9 cellular contexts compared by ENCODE assay signal in the genomic region with DNA sequence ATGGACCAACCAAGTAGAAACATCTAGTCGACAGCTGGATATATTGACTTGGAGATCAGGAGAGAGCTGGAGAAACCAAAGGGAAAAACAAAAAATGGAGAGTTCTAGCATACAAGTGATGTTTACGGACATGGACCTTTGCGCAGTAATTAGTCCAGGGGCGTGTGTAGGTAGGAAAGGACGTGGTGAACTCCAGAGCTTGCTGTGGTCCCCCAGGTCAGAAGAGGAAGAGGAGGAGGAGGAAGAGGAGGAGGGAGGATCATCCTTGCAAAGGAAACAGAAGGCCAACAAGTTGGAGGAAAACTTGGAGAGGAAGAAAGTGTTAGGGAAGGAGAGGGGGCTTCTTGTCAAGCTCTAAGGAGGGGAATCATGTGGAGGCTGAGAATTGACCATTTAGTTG.
"Had no signal": no experiment of that assay in that cellular context is flagged by ENCODE, and none has a peak within 500 bp of the region (broad histone marks: within the 10 kb centered on the region; RNA-seq: fewer than 3 reads in every experiment).

No MANE protein-coding gene starts in this region.

- H3K27me3 Mint-ChIP-seq: IgD-negative memory B cell had no signal

- H3K4me1 ChIP-seq: HAP-1 had no signal

- H3K9me3 ChIP-seq: HAP-1 had no signal

- H3K4me3 ChIP-seq: GM23248, HAP-1 had no signal

- H2AFZ ChIP-seq: GM23248 had no signal

- ATAC-seq: HCT116, HepG2 had no signal

- H3K27ac ChIP-seq: GM23248, HL-60 had no signal

- H3K9ac ChIP-seq: GM23248 had no signal

- H3K27ac Mint-ChIP-seq: IgD-negative memory B cell had no signal

- H3K9me3 Mint-ChIP-seq: IgD-negative memory B cell had no signal

- DNase-seq: GM23248, GOT3, H7, KG1 had no signal

- H3K4me3 Mint-ChIP-seq: IgD-negative memory B cell had no signal
